1 cellular context compared by ENCODE assay signal in genomic region chr5:178502401-178503100, GRCh38.
TF ChIP-seq lines count a peak whose summit lies in the region.

No MANE protein-coding gene starts in this region.

TF ChIP-seq in WTC11, 78 proteins besides CTCF, POLR2A, EP300 and RAD21:
- TF ChIP-seq, protein P1, sequence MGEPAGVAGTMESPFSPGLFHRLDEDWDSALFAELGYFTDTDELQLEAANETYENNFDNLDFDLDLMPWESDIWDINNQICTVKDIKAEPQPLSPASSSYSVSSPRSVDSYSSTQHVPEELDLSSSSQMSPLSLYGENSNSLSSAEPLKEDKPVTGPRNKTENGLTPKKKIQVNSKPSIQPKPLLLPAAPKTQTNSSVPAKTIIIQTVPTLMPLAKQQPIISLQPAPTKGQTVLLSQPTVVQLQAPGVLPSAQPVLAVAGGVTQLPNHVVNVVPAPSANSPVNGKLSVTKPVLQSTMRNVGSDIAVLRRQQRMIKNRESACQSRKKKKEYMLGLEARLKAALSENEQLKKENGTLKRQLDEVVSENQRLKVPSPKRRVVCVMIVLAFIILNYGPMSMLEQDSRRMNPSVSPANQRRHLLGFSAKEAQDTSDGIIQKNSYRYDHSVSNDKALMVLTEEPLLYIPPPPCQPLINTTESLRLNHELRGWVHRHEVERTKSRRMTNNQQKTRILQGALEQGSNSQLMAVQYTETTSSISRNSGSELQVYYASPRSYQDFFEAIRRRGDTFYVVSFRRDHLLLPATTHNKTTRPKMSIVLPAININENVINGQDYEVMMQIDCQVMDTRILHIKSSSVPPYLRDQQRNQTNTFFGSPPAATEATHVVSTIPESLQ (CRISPR knock-in tag; IDR thresholded peaks at IDR 0.05): no peak
